ENCODE assay signal across 20 cellular contexts in genomic region chr6:74755196-74755595, GRCh38.
A peak's percentile ranks its signal among the peaks of the same experiment; 100 is the strongest.
DNase-seq lines count a peak whose midpoint lies in the region; ATAC-seq and TF ChIP-seq lines count a peak whose summit lies in the region.
"Had no signal": no experiment of that assay in that cellular context is flagged by ENCODE, and none has a peak within 500 bp of the region (broad histone marks: within the 10 kb centered on the region; RNA-seq: fewer than 3 reads in every experiment).

No MANE protein-coding gene starts in this region.

- H2BK5ac ChIP-seq in neuronal stem cell (ENCODE audit: low read length), result no peak overlapping the region

- H3K9me3 Mint-ChIP-seq in endodermal cell, result no peaks in the 10 kb centered on the region

- H3K14ac ChIP-seq in neuronal stem cell (ENCODE audit: low read length), result no peak overlapping the region

- no peak overlapping the region for H4K91ac ChIP-seq in neuronal stem cell (ENCODE audit: low read depth, low read length, poor library complexity)

- H3K4ac ChIP-seq in neuronal stem cell (ENCODE audit: low read length), result no peak overlapping the region

- H3K4me3 Mint-ChIP-seq in endodermal cell, result no peak overlapping the region

- peak overlapping the region; percentile 76 for H3K18ac ChIP-seq in neuronal stem cell (ENCODE audit: low read length)

- no peaks in the 10 kb centered on the region for H3K27me3 ChIP-seq in heart right ventricle
- no peaks in the 10 kb centered on the region for H3K27me3 ChIP-seq in endodermal cell (ENCODE audit: control insufficient read depth, insufficient read depth, low read length, poor library complexity, severe bottlenecking)
- H3K27me3 ChIP-seq in neuronal stem cell (ENCODE audit: control insufficient read depth in 3 of 3, insufficient read depth in 3 of 3, low read depth in 1 of 3, low read length in 3 of 3), result no peaks in the 10 kb centered on the region
- no peaks in the 10 kb centered on the region for H3K27me3 ChIP-seq in suprapubic skin
- H3K27me3 ChIP-seq: MG63 had no signal

- peaks cover 4% of the 10 kb centered on the region for H3K27me3 Mint-ChIP-seq in endodermal cell (ENCODE audit: insufficient read depth)

- TF ChIP-seq EP300 in suprapubic skin (IDR thresholded peaks at IDR 0.05), result no peak

- H3K23ac ChIP-seq in neuronal stem cell (ENCODE audit: low read depth, low read length, poor library complexity), result no peak overlapping the region

- H3K4me1 ChIP-seq in heart right ventricle (no peaks in the 10 kb centered on the region), endodermal cell (ENCODE audit: control insufficient read depth, insufficient read depth, low read length) (no peaks in the 10 kb centered on the region), neuronal stem cell (ENCODE audit: control insufficient read depth in 2 of 2, insufficient read depth in 1 of 2, low read depth in 1 of 2, low read length in 2 of 2) (no peaks in the 10 kb centered on the region), suprapubic skin (peaks cover 3% of the 10 kb centered on the region)

- no peak overlapping the region for H3K27ac ChIP-seq in heart right ventricle
- no peak overlapping the region for H3K27ac ChIP-seq in endodermal cell (ENCODE audit: low read depth, low read length)
- no peak overlapping the region for H3K27ac ChIP-seq in neuronal stem cell (replicated peaks; ENCODE audit: low read length)
- H3K27ac ChIP-seq in suprapubic skin, result peak overlapping the region; percentile 50

- peak overlapping the region; percentile 75 for H2AK5ac ChIP-seq in neuronal stem cell (ENCODE audit: low read depth, low read length)

- no peak for TF ChIP-seq CTCF in heart right ventricle (IDR thresholded peaks at IDR 0.05)
- peak; percentile 19 for TF ChIP-seq CTCF in endodermal cell (conservative IDR thresholded peaks at IDR 0.05)
- TF ChIP-seq CTCF in suprapubic skin (IDR thresholded peaks at IDR 0.05), result no peak

- H3K4me3 ChIP-seq in heart right ventricle (no peak overlapping the region), endodermal cell (ENCODE audit: low read length) (no peak overlapping the region), neuronal stem cell (ENCODE audit: low read length in 2 of 2) (no peak overlapping the region), suprapubic skin (no peak overlapping the region)
- H3K4me3 ChIP-seq: MG63 had no signal

- H3K4me2 ChIP-seq in neuronal stem cell (ENCODE audit: insufficient read depth, low read length, poor library complexity, severe bottlenecking), result no peak overlapping the region

- DNase-seq in Right ventricle myocardium superior (peak; percentile 30), heart right ventricle (no peak), endodermal cell (peak; percentile 53), neuronal stem cell (ENCODE audit: low spot score) (no peak), suprapubic skin (ENCODE audit: low spot score in 2 of 2) (peak in 1 of 2 donors; percentile 74), left lobe of liver (ENCODE audit: low spot score) (no peak), HPDE6-E6E7 (ENCODE audit: extremely low spot score) (no peak), pons (ENCODE audit: low spot score) (no peak)
- DNase-seq: 8988T, AML-193, EL, GF-D8, Kasumi-1, MG63, NCI-H1417 treated with DMSO at 0.1 percent for 48 hours, NCI-H187 treated with DMSO at 0.1 percent for 48 hours, NCI-H2107, NCI-H446 treated with DMSO at 0.1 percent for 48 hours, NCI-H526 treated with DMSO at 0.1 percent for 48 hours had no signal

- H4K8ac ChIP-seq in neuronal stem cell (ENCODE audit: low read depth, low read length), result no peak overlapping the region

- H3K9ac ChIP-seq in endodermal cell (ENCODE audit: extremely low read depth, low read length, poor library complexity, severe bottlenecking) (no peak overlapping the region), neuronal stem cell (ENCODE audit: low read depth, low read length, poor library complexity) (no peak overlapping the region)

- no peak overlapping the region for H3K27ac Mint-ChIP-seq in endodermal cell

- peaks cover 2% of the 10 kb centered on the region for H3K4me1 Mint-ChIP-seq in endodermal cell

- H2BK12ac ChIP-seq in neuronal stem cell (ENCODE audit: low read length), result no peak overlapping the region

- no peak for ATAC-seq in Right ventricle myocardium superior (ENCODE audit: poor library complexity)
- no peak for ATAC-seq in heart right ventricle
- ATAC-seq in left lobe of liver, result no peak
- ATAC-seq: Right ventricle myocardium inferior had no signal

- H3K36me3 Mint-ChIP-seq in endodermal cell (ENCODE audit: low read depth), result no peaks in the 10 kb centered on the region

- no peaks in the 10 kb centered on the region for H3K79me1 ChIP-seq in neuronal stem cell (ENCODE audit: low read depth, low read length)

- H3K36me3 ChIP-seq in heart right ventricle, result no peaks in the 10 kb centered on the region
- no peaks in the 10 kb centered on the region for H3K36me3 ChIP-seq in endodermal cell (ENCODE audit: control insufficient read depth, insufficient read depth, low read length)
- H3K36me3 ChIP-seq in neuronal stem cell (replicated peaks in 1 of 2; ENCODE audit: control insufficient read depth in 2 of 2, insufficient read depth in 2 of 2, low read length in 2 of 2), result no peaks in the 10 kb centered on the region
- H3K36me3 ChIP-seq in suprapubic skin, result no peaks in the 10 kb centered on the region
- H3K36me3 ChIP-seq: MG63 had no signal

- H3K9me3 ChIP-seq in heart right ventricle (no peaks in the 10 kb centered on the region), endodermal cell (ENCODE audit: control insufficient read depth, low read length) (no peaks in the 10 kb centered on the region), neuronal stem cell (replicated peaks in 1 of 2; ENCODE audit: control insufficient read depth in 2 of 2, insufficient read depth in 1 of 2, low read depth in 1 of 2, low read length in 2 of 2) (no peaks in the 10 kb centered on the region), suprapubic skin (no peaks in the 10 kb centered on the region)
- H3K9me3 ChIP-seq: MG63 had no signal

- no peak overlapping the region for H2BK120ac ChIP-seq in neuronal stem cell (ENCODE audit: low read depth, low read length)

- no peak for TF ChIP-seq POLR2A in suprapubic skin (IDR thresholded peaks at IDR 0.05)

- H2AFZ ChIP-seq in neuronal stem cell (ENCODE audit: low read length), result no peak overlapping the region

- intact Hi-C loops in Right ventricle myocardium superior (cut with DNase I), result no loop called here
- intact Hi-C loops in heart right ventricle (cut with DNase I), result loop anchor here in 1 of 10 donors (10.0 kb wide), 1 partner anchor 450 kb away; the partner anchor contains the start of gene COL12A1

- H2BK15ac ChIP-seq in neuronal stem cell (ENCODE audit: low read length), result no peak overlapping the region

- 87 to 89% methylated on average over 10 of the region's 10 CpGs for WGBS in heart right ventricle, 2 donors
- 94 to 100% methylated on average over 1 to 10 of the region's 10 CpGs for WGBS in endodermal cell (ENCODE audit: insufficient coverage in 1 of 2, insufficient read length in 1 of 2), 2 experiments
- no CpG with 5 or more reads among the region's 10 CpGs for WGBS in neuronal stem cell (ENCODE audit: extremely low coverage in 2 of 2, insufficient read length in 2 of 2, insufficient replicate concordance in 1 of 2), 2 donors
- WGBS in suprapubic skin, result 79% methylated on average over 5 of the region's 10 CpGs

Comparison
In these comparisons a context has a peak if more than half of its experiments do, and no peak if none do; other contexts are left out.
1. DNase-seq: peak in Right ventricle myocardium superior (single experiment) and endodermal cell (single experiment); none in heart right ventricle (0 of 2), neuronal stem cell (single experiment), left lobe of liver (single experiment), HPDE6-E6E7 (single experiment) and pons (single experiment).